ENCODE assay signal across 1 cellular context in genomic region chr4:70839537-70840093, GRCh38.
TF ChIP-seq lines count a peak whose summit lies in the region.

A gene with protein sequence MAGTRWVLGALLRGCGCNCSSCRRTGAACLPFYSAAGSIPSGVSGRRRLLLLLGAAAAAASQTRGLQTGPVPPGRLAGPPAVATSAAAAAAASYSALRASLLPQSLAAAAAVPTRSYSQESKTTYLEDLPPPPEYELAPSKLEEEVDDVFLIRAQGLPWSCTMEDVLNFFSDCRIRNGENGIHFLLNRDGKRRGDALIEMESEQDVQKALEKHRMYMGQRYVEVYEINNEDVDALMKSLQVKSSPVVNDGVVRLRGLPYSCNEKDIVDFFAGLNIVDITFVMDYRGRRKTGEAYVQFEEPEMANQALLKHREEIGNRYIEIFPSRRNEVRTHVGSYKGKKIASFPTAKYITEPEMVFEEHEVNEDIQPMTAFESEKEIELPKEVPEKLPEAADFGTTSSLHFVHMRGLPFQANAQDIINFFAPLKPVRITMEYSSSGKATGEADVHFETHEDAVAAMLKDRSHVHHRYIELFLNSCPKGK (minus strand): TSS chr4:70839890. CDS start chr4:70839827, 63 bp downstream.

TF ChIP-seq in HepG2, 621 proteins besides CTCF, POLR2A, EP300 and RAD21 (continued from another document and continues in another):
- TF ChIP-seq, protein P1, sequence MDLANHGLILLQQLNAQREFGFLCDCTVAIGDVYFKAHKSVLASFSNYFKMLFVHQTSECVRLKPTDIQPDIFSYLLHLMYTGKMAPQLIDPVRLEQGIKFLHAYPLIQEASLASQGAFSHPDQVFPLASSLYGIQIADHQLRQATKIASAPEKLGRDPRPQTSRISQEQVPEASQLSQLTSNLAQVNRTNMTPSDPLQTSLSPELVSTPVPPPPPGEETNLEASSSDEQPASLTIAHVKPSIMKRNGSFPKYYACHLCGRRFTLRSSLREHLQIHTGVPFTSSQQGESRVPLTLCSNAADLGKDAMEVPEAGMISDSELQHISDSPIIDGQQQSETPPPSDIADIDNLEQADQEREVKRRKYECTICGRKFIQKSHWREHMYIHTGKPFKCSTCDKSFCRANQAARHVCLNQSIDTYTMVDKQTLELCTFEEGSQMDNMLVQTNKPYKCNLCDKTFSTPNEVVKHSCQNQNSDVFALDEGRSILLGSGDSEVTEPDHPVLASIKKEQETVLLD (CRISPR knock-in tag; IDR thresholded peaks at IDR 0.05; ENCODE audit: low read depth), result no peak; the same call in 1 of the 2 replicates
- TF ChIP-seq MXD3 (CRISPR knock-in tag; IDR thresholded peaks at IDR 0.05), result peak; percentile 49
- TF ChIP-seq RFXAP (CRISPR knock-in tag; IDR thresholded peaks at IDR 0.05; ENCODE audit: borderline replicate concordance), result no peak
- no peak for TF ChIP-seq ZNF879 (CRISPR knock-in tag; IDR thresholded peaks at IDR 0.05)
- TF ChIP-seq RNF219 (CRISPR knock-in tag; IDR thresholded peaks at IDR 0.05), result no peak
- TF ChIP-seq CREM (IDR thresholded peaks at IDR 0.05), result no peak
- TF ChIP-seq CREM (CRISPR knock-in tag; IDR thresholded peaks at IDR 0.05), result no peak
- no peak for TF ChIP-seq CHD2 (IDR thresholded peaks at IDR 0.05; ENCODE audit: low read depth, low read length)
- TF ChIP-seq, protein P2, sequence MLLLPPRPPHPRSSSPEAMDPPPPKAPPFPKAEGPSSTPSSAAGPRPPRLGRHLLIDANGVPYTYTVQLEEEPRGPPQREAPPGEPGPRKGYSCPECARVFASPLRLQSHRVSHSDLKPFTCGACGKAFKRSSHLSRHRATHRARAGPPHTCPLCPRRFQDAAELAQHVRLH (CRISPR knock-in tag; IDR thresholded peaks at IDR 0.05; ENCODE audit: borderline replicate concordance, low read depth), result no peak
- TF ChIP-seq ZNF766 (CRISPR knock-in tag; IDR thresholded peaks at IDR 0.05; ENCODE audit: borderline replicate concordance), result no peak
- TF ChIP-seq, protein P3, sequence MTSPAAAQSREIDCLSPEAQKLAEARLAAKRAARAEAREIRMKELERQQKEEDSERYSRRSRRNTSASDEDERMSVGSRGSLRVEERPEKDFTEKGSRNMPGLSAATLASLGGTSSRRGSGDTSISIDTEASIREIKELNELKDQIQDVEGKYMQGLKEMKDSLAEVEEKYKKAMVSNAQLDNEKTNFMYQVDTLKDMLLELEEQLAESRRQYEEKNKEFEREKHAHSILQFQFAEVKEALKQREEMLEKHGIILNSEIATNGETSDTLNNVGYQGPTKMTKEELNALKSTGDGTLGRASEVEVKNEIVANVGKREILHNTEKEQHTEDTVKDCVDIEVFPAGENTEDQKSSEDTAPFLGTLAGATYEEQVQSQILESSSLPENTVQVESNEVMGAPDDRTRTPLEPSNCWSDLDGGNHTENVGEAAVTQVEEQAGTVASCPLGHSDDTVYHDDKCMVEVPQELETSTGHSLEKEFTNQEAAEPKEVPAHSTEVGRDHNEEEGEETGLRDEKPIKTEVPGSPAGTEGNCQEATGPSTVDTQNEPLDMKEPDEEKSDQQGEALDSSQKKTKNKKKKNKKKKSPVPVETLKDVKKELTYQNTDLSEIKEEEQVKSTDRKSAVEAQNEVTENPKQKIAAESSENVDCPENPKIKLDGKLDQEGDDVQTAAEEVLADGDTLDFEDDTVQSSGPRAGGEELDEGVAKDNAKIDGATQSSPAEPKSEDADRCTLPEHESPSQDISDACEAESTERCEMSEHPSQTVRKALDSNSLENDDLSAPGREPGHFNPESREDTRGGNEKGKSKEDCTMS (CRISPR knock-in tag; conservative IDR thresholded peaks at IDR 0.05), result no peak
- no peak for TF ChIP-seq SMARCE1 (IDR thresholded peaks at IDR 0.05; ENCODE audit: borderline replicate concordance)
- TF ChIP-seq POLR2G (IDR thresholded peaks at IDR 0.05; ENCODE audit: low read depth, low read length), result peak; percentile 81
- TF ChIP-seq IRF2 (CRISPR knock-in tag; IDR thresholded peaks at IDR 0.05), result no peak
- no peak for TF ChIP-seq ARNTL (CRISPR knock-in tag; IDR thresholded peaks at IDR 0.05)
- peak; percentile 23; the same call in 1 of the 2 replicates for TF ChIP-seq SIX4 (CRISPR knock-in tag; IDR thresholded peaks at IDR 0.05)
- TF ChIP-seq RARG (CRISPR knock-in tag; IDR thresholded peaks at IDR 0.05; ENCODE audit: low read depth), result no peak
- TF ChIP-seq TERF1 (CRISPR knock-in tag; IDR thresholded peaks at IDR 0.05), result no peak
- TF ChIP-seq ZNF841 (CRISPR knock-in tag; IDR thresholded peaks at IDR 0.05; ENCODE audit: borderline replicate concordance), result no peak
- no peak for TF ChIP-seq XRCC5 (optimal IDR thresholded peaks at IDR 0.05; ENCODE audit: low read length)
- TF ChIP-seq ZNF703 (CRISPR knock-in tag; IDR thresholded peaks at IDR 0.05; ENCODE audit: borderline replicate concordance), result no peak
- no peak for TF ChIP-seq ZFP62 (CRISPR knock-in tag; IDR thresholded peaks at IDR 0.05)
- no peak for TF ChIP-seq DBP (CRISPR knock-in tag; IDR thresholded peaks at IDR 0.05; ENCODE audit: not compliant biosample characterization)
- TF ChIP-seq TCF7L2 (IDR thresholded peaks at IDR 0.05; ENCODE audit: low read depth, low read length), result no peak
- no peak for TF ChIP-seq ZNF558 (CRISPR knock-in tag; IDR thresholded peaks at IDR 0.05; ENCODE audit: borderline replicate concordance)
- TF ChIP-seq ZNF768 (CRISPR knock-in tag; IDR thresholded peaks at IDR 0.05), result no peak; the same call in 1 of the 2 replicates
- TF ChIP-seq, protein P4, sequence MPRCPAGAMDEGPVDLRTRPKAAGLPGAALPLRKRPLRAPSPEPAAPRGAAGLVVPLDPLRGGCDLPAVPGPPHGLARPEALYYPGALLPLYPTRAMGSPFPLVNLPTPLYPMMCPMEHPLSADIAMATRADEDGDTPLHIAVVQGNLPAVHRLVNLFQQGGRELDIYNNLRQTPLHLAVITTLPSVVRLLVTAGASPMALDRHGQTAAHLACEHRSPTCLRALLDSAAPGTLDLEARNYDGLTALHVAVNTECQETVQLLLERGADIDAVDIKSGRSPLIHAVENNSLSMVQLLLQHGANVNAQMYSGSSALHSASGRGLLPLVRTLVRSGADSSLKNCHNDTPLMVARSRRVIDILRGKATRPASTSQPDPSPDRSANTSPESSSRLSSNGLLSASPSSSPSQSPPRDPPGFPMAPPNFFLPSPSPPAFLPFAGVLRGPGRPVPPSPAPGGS (CRISPR knock-in tag; IDR thresholded peaks at IDR 0.05), result no peak
- TF ChIP-seq, protein P5, sequence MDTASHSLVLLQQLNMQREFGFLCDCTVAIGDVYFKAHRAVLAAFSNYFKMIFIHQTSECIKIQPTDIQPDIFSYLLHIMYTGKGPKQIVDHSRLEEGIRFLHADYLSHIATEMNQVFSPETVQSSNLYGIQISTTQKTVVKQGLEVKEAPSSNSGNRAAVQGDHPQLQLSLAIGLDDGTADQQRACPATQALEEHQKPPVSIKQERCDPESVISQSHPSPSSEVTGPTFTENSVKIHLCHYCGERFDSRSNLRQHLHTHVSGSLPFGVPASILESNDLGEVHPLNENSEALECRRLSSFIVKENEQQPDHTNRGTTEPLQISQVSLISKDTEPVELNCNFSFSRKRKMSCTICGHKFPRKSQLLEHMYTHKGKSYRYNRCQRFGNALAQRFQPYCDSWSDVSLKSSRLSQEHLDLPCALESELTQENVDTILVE (CRISPR knock-in tag; IDR thresholded peaks at IDR 0.05), result no peak
- TF ChIP-seq ZMYM3 (CRISPR knock-in tag; IDR thresholded peaks at IDR 0.05), result no peak
- 0 out of 2 replicates have a peak, but pooled peaks have one; percentile 17 for TF ChIP-seq MED1 (CRISPR knock-in tag; IDR thresholded peaks at IDR 0.05)
- no peak for TF ChIP-seq TEAD2 (CRISPR knock-in tag; IDR thresholded peaks at IDR 0.05)
- TF ChIP-seq, protein P6, sequence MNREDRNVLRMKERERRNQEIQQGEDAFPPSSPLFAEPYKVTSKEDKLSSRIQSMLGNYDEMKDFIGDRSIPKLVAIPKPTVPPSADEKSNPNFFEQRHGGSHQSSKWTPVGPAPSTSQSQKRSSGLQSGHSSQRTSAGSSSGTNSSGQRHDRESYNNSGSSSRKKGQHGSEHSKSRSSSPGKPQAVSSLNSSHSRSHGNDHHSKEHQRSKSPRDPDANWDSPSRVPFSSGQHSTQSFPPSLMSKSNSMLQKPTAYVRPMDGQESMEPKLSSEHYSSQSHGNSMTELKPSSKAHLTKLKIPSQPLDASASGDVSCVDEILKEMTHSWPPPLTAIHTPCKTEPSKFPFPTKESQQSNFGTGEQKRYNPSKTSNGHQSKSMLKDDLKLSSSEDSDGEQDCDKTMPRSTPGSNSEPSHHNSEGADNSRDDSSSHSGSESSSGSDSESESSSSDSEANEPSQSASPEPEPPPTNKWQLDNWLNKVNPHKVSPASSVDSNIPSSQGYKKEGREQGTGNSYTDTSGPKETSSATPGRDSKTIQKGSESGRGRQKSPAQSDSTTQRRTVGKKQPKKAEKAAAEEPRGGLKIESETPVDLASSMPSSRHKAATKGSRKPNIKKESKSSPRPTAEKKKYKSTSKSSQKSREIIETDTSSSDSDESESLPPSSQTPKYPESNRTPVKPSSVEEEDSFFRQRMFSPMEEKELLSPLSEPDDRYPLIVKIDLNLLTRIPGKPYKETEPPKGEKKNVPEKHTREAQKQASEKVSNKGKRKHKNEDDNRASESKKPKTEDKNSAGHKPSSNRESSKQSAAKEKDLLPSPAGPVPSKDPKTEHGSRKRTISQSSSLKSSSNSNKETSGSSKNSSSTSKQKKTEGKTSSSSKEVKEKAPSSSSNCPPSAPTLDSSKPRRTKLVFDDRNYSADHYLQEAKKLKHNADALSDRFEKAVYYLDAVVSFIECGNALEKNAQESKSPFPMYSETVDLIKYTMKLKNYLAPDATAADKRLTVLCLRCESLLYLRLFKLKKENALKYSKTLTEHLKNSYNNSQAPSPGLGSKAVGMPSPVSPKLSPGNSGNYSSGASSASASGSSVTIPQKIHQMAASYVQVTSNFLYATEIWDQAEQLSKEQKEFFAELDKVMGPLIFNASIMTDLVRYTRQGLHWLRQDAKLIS (CRISPR knock-in tag; IDR thresholded peaks at IDR 0.05), result no peak
- TF ChIP-seq ZNF557 (CRISPR knock-in tag; IDR thresholded peaks at IDR 0.05), result no peak
- TF ChIP-seq, protein P7, sequence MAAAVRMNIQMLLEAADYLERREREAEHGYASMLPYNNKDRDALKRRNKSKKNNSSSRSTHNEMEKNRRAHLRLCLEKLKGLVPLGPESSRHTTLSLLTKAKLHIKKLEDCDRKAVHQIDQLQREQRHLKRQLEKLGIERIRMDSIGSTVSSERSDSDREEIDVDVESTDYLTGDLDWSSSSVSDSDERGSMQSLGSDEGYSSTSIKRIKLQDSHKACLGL (CRISPR knock-in tag; IDR thresholded peaks at IDR 0.05), result peak; percentile 62; the same call in 1 of the 2 replicates
- TF ChIP-seq ATF7 (IDR thresholded peaks at IDR 0.05), result no peak
- TF ChIP-seq ATF7 (CRISPR knock-in tag; IDR thresholded peaks at IDR 0.05), result no peak
- peak; percentile 34; the same call in 1 of the 2 replicates for TF ChIP-seq MNT (IDR thresholded peaks at IDR 0.05)
- TF ChIP-seq HOXA9 (CRISPR knock-in tag; IDR thresholded peaks at IDR 0.05; ENCODE audit: borderline replicate concordance), result no peak
- TF ChIP-seq ZBTB20 (CRISPR knock-in tag; IDR thresholded peaks at IDR 0.05; ENCODE audit: borderline replicate concordance, low read depth), result no peak
- TF ChIP-seq ZNF383 (CRISPR knock-in tag; IDR thresholded peaks at IDR 0.05; ENCODE audit: borderline replicate concordance), result no peak
- 0 out of 2 replicates have a peak, but pooled peaks have one; percentile 20 for TF ChIP-seq GATA4 (IDR thresholded peaks at IDR 0.05; ENCODE audit: borderline replicate concordance, low read depth)
- TF ChIP-seq FOXM1 (CRISPR knock-in tag; IDR thresholded peaks at IDR 0.05), result no peak
